14 cellular contexts compared by ENCODE assay signal in genomic region chr11:72778535-72779494, GRCh38. TPM values are rescaled to one million over a fixed set of nuclear protein-coding genes. Genes with fewer than 3 reads are reported as not detected.
DNase-seq lines count a peak whose midpoint lies in the region; ATAC-seq, FAIRE-seq and TF ChIP-seq lines count a peak whose summit lies in the region.
"Had no signal": no experiment of that assay in that cellular context is flagged by ENCODE, and none has a peak within 500 bp of the region (broad histone marks: within the 10 kb centered on the region; RNA-seq: fewer than 3 reads in every experiment).

No MANE protein-coding gene starts in this region.

- H3K36me3 ChIP-seq in Caco-2 (ENCODE audit: control insufficient read depth, insufficient read depth, low read length) (peaks cover 35% of the 10 kb centered on the region), PC-9 (ENCODE audit: low read depth) (peaks cover 9% of the 10 kb centered on the region; the same call in 1 of the 2 replicates), kidney (ENCODE audit: control insufficient read depth in 1 of 2, insufficient read depth in 2 of 2, low read length in 2 of 2) (no peaks in the 10 kb centered on the region), pancreas (no peaks in the 10 kb centered on the region), SK-N-SH (replicated peaks in 1 of 2; ENCODE audit: control insufficient read depth in 1 of 2, insufficient read depth in 2 of 2, low read length in 1 of 2) (no peaks in the 10 kb centered on the region), SJCRH30 (no peaks in the 10 kb centered on the region)
- H3K36me3 ChIP-seq: HAP-1 had no signal

- H3K4me2 ChIP-seq in PC-9 (peak overlapping the region; percentile 88), SK-N-SH (no peak overlapping the region)

- DNase-seq in Caco-2 = peak; percentile 85 to 89
- no peak for DNase-seq in PC-9
- DNase-seq in kidney = no peak
- DNase-seq in pancreas = peak in 5 of 6 donors; percentile 70 to 80 (median 76)
- no peak for DNase-seq in SK-N-SH
- DNase-seq in SJCRH30 = no peak
- DNase-seq: activated T-cell treated with anti-CD3 and anti-CD28 coated beads for 4 hours; C1 segment of cervical spinal cord; dermis blood vessel endothelial cell; stimulated activated CD4-positive, alpha-beta T cell treated with anti-CD3 and anti-CD28 coated beads, Interleukin-4, amount 100 ng/mL, for 24 hours; stimulated activated naive CD4-positive, alpha-beta T cell had no signal

- H3F3A ChIP-seq in PC-9 (ENCODE audit: insufficient read depth, low read depth) = peaks cover 32% of the 10 kb centered on the region
- H3F3A ChIP-seq in SK-N-SH (replicated peaks; ENCODE audit: insufficient read depth) = no peaks in the 10 kb centered on the region

- FAIRE-seq in kidney (lab: Jason Lieb, UNC) (no peak), pancreas (lab: Jason Lieb, UNC) (no peak)

- ATAC-seq in pancreas (peak; percentile 41 to 60 (median 54)), HG02759 (IDR thresholded peaks at IDR 0.05; ENCODE audit: unreplicated experiment) (no peak), GM18907 (IDR thresholded peaks at IDR 0.05; ENCODE audit: unreplicated experiment) (no peak)

- peak overlapping the region in 1 of 2 donors; percentile 28 for H3K9ac ChIP-seq in kidney (ENCODE audit: low read length in 2 of 2)
- H3K9ac ChIP-seq in SK-N-SH = no peak overlapping the region

- 15 to 22% methylated on average over 7 of the region's 7 CpGs for WGBS in pancreas, 2 donors
- WGBS in SK-N-SH (ENCODE audit: low lambda C conversion rate) = 97% methylated on average over 6 of the region's 7 CpGs

- TF ChIP-seq RAD21 in SK-N-SH (IDR thresholded peaks at IDR 0.05; ENCODE audit: low read length) = no peak

- peak overlapping the region; percentile 88 for H3K27ac Mint-ChIP-seq in Caco-2 (ENCODE audit: unreplicated experiment)

- intact Hi-C loops in Caco-2 (cut with micrococcal nuclease; ENCODE audit: unreplicated experiment) = loop anchor here (1.0 to 5.0 kb wide), 4 partner anchors 7 to 33 kb away; partner anchors contain the start of gene ATG16L2
- intact Hi-C loops in PC-9 (cut with micrococcal nuclease; ENCODE audit: unreplicated experiment) = no loop called here
- intact Hi-C loops in kidney (cut with DNase I) = no loop called here
- intact Hi-C loops in pancreas (cut with DNase I) = no loop called here

- peaks cover 54% of the 10 kb centered on the region for H3K36me3 Mint-ChIP-seq in Caco-2 (ENCODE audit: insufficient read depth, unreplicated experiment)

- H3K79me2 ChIP-seq in PC-9 (ENCODE audit: low read depth) (peaks cover 62% of the 10 kb centered on the region), SK-N-SH (ENCODE audit: insufficient read depth) (no peaks in the 10 kb centered on the region)

- CTCF ChIA-PET in Caco-2 (lab: Charles Lee) = interaction anchor here (0.6 to 7.9 kb wide), 7 partner anchors 8 to 556 kb away, joined by 3 to 74 read pairs (median 4); partner anchors contain the start of gene STARD10
- CTCF ChIA-PET in PC-9 (lab: Charles Lee) = no interaction called here
- CTCF ChIA-PET in SK-N-SH (lab: Yijun Ruan, JAX) = interaction anchor here (1.0 to 4.8 kb wide), 6 partner anchors 10 to 136 kb away, joined by 3 to 33 read pairs (median 4); partner anchors contain the start of gene STARD10

- H3K4me3 Mint-ChIP-seq in Caco-2 (ENCODE audit: unreplicated experiment) = peak overlapping the region; percentile 74

- TSS peak; percentile 25 for BruUV-seq in Caco-2 (replicated peaks; lab: Mats Ljungman, UMichigan)
- no TSS peak for BruUV-seq in PC-9 (replicated peaks; lab: Mats Ljungman, UMichigan)

- H3K27ac ChIP-seq in PC-9 (no peak overlapping the region), kidney (ENCODE audit: low read depth in 2 of 2, low read length in 2 of 2) (peak overlapping the region; percentile 57 to 67), pancreas (peak overlapping the region; percentile 65 to 93 (median 75)), SK-N-SH (ENCODE audit: low read depth in 2 of 2, low read length in 1 of 2) (peak overlapping the region in 1 of 2 experiments; percentile 64; a peak in 1 of 4 replicates), SJCRH30 (no peak overlapping the region)

- H3K4me1 ChIP-seq in Caco-2 = peaks cover 67% of the 10 kb centered on the region
- H3K4me1 ChIP-seq in PC-9 (replicated peaks; ENCODE audit: insufficient read depth) = peaks cover 56% of the 10 kb centered on the region
- peaks cover 25 to 62% of the 10 kb centered on the region in 2 donors for H3K4me1 ChIP-seq in kidney (ENCODE audit: control insufficient read depth in 1 of 2, insufficient read depth in 1 of 2, low read depth in 1 of 2, low read length in 2 of 2)
- peaks cover 43 to 68% (median 54%) of the 10 kb centered on the region in 3 donors for H3K4me1 ChIP-seq in pancreas
- peaks cover 5 to 68% of the 10 kb centered on the region in 2 experiments; a peak in 2 of 4 replicates for H3K4me1 ChIP-seq in SK-N-SH (ENCODE audit: control insufficient read depth in 1 of 2, insufficient read depth in 2 of 2, low read depth in 1 of 2, low read length in 1 of 2)
- H3K4me1 ChIP-seq in SJCRH30 = peaks cover 8% of the 10 kb centered on the region
- H3K4me1 ChIP-seq: HAP-1 had no signal

- POLR2A ChIA-PET in Caco-2 (lab: Charles Lee) = interaction anchor here (0.6 to 4.2 kb wide), 5 partner anchors 7 to 529 kb away, joined by 3 to 33 read pairs (median 4); no protein-coding TSS in a partner anchor
- POLR2A ChIA-PET in PC-9 (lab: Charles Lee; ENCODE audit: unreplicated experiment) = interaction anchor here (0.6 kb wide), 1 partner anchor 516 kb away, joined by 3 read pairs; no protein-coding TSS in a partner anchor
- POLR2A ChIA-PET in SK-N-SH (lab: Yijun Ruan, JAX) = interaction anchor here (0.6 kb wide), 1 partner anchor 49 kb away, joined by 3 read pairs; no protein-coding TSS in a partner anchor

- H2AFZ ChIP-seq in PC-9 (no peak overlapping the region), SK-N-SH (ENCODE audit: low read depth) (no peak overlapping the region)

- no peaks in the 10 kb centered on the region for H3K27me3 ChIP-seq in Caco-2 (replicated peaks; ENCODE audit: control insufficient read depth, insufficient read depth, low read length)
- H3K27me3 ChIP-seq in PC-9 (ENCODE audit: insufficient read depth, low read depth) = no peaks in the 10 kb centered on the region
- no peaks in the 10 kb centered on the region for H3K27me3 ChIP-seq in pancreas
- H3K27me3 ChIP-seq in SK-N-SH (ENCODE audit: insufficient read depth) = no peaks in the 10 kb centered on the region
- no peaks in the 10 kb centered on the region for H3K27me3 ChIP-seq in SJCRH30

- H3K9me3 ChIP-seq in Caco-2 (no peaks in the 10 kb centered on the region), PC-9 (ENCODE audit: insufficient read depth, low read depth) (no peaks in the 10 kb centered on the region), kidney (ENCODE audit: control insufficient read depth in 1 of 2, low read length in 2 of 2) (no peaks in the 10 kb centered on the region), pancreas (no peaks in the 10 kb centered on the region), SK-N-SH (no peaks in the 10 kb centered on the region), SJCRH30 (replicated peaks) (no peaks in the 10 kb centered on the region)
- H3K9me3 ChIP-seq: HAP-1 had no signal

- H3K4me3 ChIP-seq in Caco-2 (ENCODE audit: low read depth, low read length) (peak overlapping the region; percentile 88), PC-9 (no peak overlapping the region), kidney (ENCODE audit: low read length in 2 of 2) (no peak overlapping the region), pancreas (peak overlapping the region in 2 of 4 donors; percentile 53 to 77), SK-N-SH (ENCODE audit: low read depth in 2 of 2, low read length in 1 of 2) (no peak overlapping the region), SJCRH30 (no peak overlapping the region)
- H3K4me3 ChIP-seq: HAP-1 had no signal

- H3K4me1 Mint-ChIP-seq in Caco-2 (ENCODE audit: low read depth, unreplicated experiment) = peaks cover 62% of the 10 kb centered on the region

- H3K9me2 ChIP-seq in PC-9 (ENCODE audit: insufficient read depth) (no peaks in the 10 kb centered on the region), SK-N-SH (no peaks in the 10 kb centered on the region)

- no peaks in the 10 kb centered on the region for H3K27me3 Mint-ChIP-seq in Caco-2 (ENCODE audit: insufficient read depth, unreplicated experiment)

- TF ChIP-seq CTCF in Caco-2 (IDR thresholded peaks at IDR 0.05; ENCODE audit: insufficient read depth in 1 of 2, low read depth in 1 of 2, low read length in 1 of 2, severe bottlenecking in 1 of 2, unreplicated experiment in 1 of 2) (no peak), PC-9 (conservative IDR thresholded peaks at IDR 0.05) (no peak), kidney (IDR thresholded peaks at IDR 0.05; ENCODE audit: borderline replicate concordance, extremely low read depth, insufficient read depth) (no peak), pancreas (IDR thresholded peaks at IDR 0.05) (no peak), SK-N-SH (IDR thresholded peaks at IDR 0.05) (no peak)

- TF ChIP-seq EP300 in SK-N-SH (IDR thresholded peaks at IDR 0.05; ENCODE audit: borderline replicate concordance in 1 of 2, low read depth in 1 of 2, low read length in 1 of 2) = no peak

- H3K9me3 Mint-ChIP-seq in Caco-2 (ENCODE audit: unreplicated experiment) = no peaks in the 10 kb centered on the region

- peaks cover 14% of the 10 kb centered on the region; the same call in 1 of the 2 replicates for H4K20me1 ChIP-seq in PC-9 (ENCODE audit: insufficient read depth)
- no peaks in the 10 kb centered on the region for H4K20me1 ChIP-seq in SK-N-SH (ENCODE audit: insufficient read depth)

RNA-seq across cellular contexts. Expression of gene STARD10, which starts 15.0 kb away (rescaled TPM):
- total RNA-seq in Caco-2 (2022) = 492 and 501 TPM in 2 replicates
- 145 and 184 TPM in 2 replicates for total RNA-seq in PC-9 (2021)
- 40.7 TPM for total RNA-seq in kidney
- 127 TPM for polyA plus RNA-seq in kidney (ENCODE audit: insufficient read depth, low read depth, low replicate concordance)
- 100 to 1,000 TPM in 5 of 6 donors, 10 to 100 TPM in 1; 99.5 to 187 (median 153) TPM for total RNA-seq in pancreas
- 100 to 1,000 TPM; 201 to 366 TPM for polyA plus RNA-seq in pancreas
- polyA plus RNA-seq in SK-N-SH (2012; rRNA removed) = 42.2 and 47.7 TPM in 2 replicates
- 20.7 and 30.1 TPM in 2 replicates for polyA plus RNA-seq in SK-N-SH (2012; cell fraction: cytosol; rRNA removed)
- 23.7 and 25.6 TPM in 2 replicates for polyA plus RNA-seq in SK-N-SH (2012; cell fraction: nucleus; rRNA removed)
- total RNA-seq in SJCRH30 (2014; rRNA removed; shearing (Covaris generic)) = 6.0 and 10.3 TPM in 2 replicates

RNA-seq across cellular contexts. Expression of gene ARAP1, which starts 26.6 kb away (rescaled TPM):
- 87.1 and 102 TPM in 2 replicates for total RNA-seq in Caco-2 (2022)
- total RNA-seq in PC-9 (2021) = 151 and 184 TPM in 2 replicates
- 80.8 TPM for total RNA-seq in kidney
- polyA plus RNA-seq in kidney (ENCODE audit: insufficient read depth, low read depth, low replicate concordance) = 58.2 TPM
- 10 to 100 TPM; 21.5 to 72.0 (median 34.4) TPM for total RNA-seq in pancreas
- polyA plus RNA-seq in pancreas = 10 to 100 TPM; 69.1 to 73.5 TPM
- 43.4 and 56.6 TPM in 2 replicates for polyA plus RNA-seq in SK-N-SH (2012; rRNA removed)
- 21.6 and 37.3 TPM in 2 replicates for polyA plus RNA-seq in SK-N-SH (2012; cell fraction: cytosol; rRNA removed)
- 118 and 136 TPM in 2 replicates for polyA plus RNA-seq in SK-N-SH (2012; cell fraction: nucleus; rRNA removed)
- total RNA-seq in SJCRH30 (2014; rRNA removed; shearing (Covaris generic)) = 19.0 and 22.1 TPM in 2 replicates

RNA-seq across cellular contexts. Expression of gene ATG16L2, which starts 35.4 kb away (rescaled TPM):
- total RNA-seq in Caco-2 (2022) = 19.3 and 25.0 TPM in 2 replicates
- total RNA-seq in PC-9 (2021) = 17.5 and 24.0 TPM in 2 replicates
- total RNA-seq in kidney = 38.6 TPM
- polyA plus RNA-seq in kidney (ENCODE audit: insufficient read depth, low read depth, low replicate concordance) = 16.1 TPM
- 10 to 100 TPM in 5 of 6 donors, 1 to 10 TPM in 1; 4.5 to 31.7 (median 11.6) TPM for total RNA-seq in pancreas
- 10 to 100 TPM; 67.5 to 75.7 TPM for polyA plus RNA-seq in pancreas
- polyA plus RNA-seq in SK-N-SH (2012; rRNA removed) = 26.9 and 29.4 TPM in 2 replicates
- 3.8 and 6.1 TPM in 2 replicates for polyA plus RNA-seq in SK-N-SH (2012; cell fraction: cytosol; rRNA removed)
- polyA plus RNA-seq in SK-N-SH (2012; cell fraction: nucleus; rRNA removed) = 205 and 218 TPM in 2 replicates
- total RNA-seq in SJCRH30 (2014; rRNA removed; shearing (Covaris generic)) = 2.9 and 6.8 TPM in 2 replicates

Comparison
In these comparisons a context has a peak if more than half of its experiments do, and no peak if none do; other contexts are left out.
1. DNase-seq: peak in Caco-2 (2 of 2) and pancreas (5 of 6); none in PC-9 (0 of 2), kidney (single experiment), SK-N-SH (single experiment) and SJCRH30 (0 of 2).
2. H3K27ac ChIP-seq: peak in kidney (2 of 2) and pancreas (4 of 4); none in PC-9 (single experiment) and SJCRH30 (single experiment).
3. ATAC-seq: peak in pancreas (4 of 4); none in HG02759 (single experiment) and GM18907 (single experiment).